8 cellular contexts compared by ENCODE assay signal in genomic region chr15:89898628-89899302, GRCh38. TPM values are rescaled to one million over a fixed set of nuclear protein-coding genes. Genes with fewer than 3 reads are reported as not detected.
DNase-seq lines count a peak whose midpoint lies in the region; ATAC-seq, FAIRE-seq and TF ChIP-seq lines count a peak whose summit lies in the region.

No MANE protein-coding gene starts in this region.

- peak; percentile 50 to 52 for ATAC-seq in CD4-positive, CD25-positive, alpha-beta regulatory T cell (ENCODE audit: low read depth in 2 of 2)
- ATAC-seq in GM18505 (IDR thresholded peaks at IDR 0.05; ENCODE audit: unreplicated experiment) (peak; percentile 44), HG03521 (IDR thresholded peaks at IDR 0.05; ENCODE audit: unreplicated experiment) (peak; percentile 38), HepG2 (peak; percentile 92)

- no peak for TF ChIP-seq EP300 in HepG2 (IDR thresholded peaks at IDR 0.05; ENCODE audit: low read depth in 2 of 2, low read length in 2 of 2)
- TF ChIP-seq EP300 in HepG2 (CRISPR knock-in tag; IDR thresholded peaks at IDR 0.05; ENCODE audit: borderline replicate concordance), result no peak

- WGBS in HepG2 (ENCODE audit: low lambda C conversion rate), result 50% methylated on average over 7 of the region's 7 CpGs

- POLR2A ChIA-PET in HepG2 (lab: Yijun Ruan, JAX), result interaction anchor here (2.8 kb wide), 1 partner anchor 14 kb away, joined by 13 read pairs; the partner anchor contains the start of gene ARPIN

- peak; percentile 88 for TF ChIP-seq RAD21 in HepG2 (CRISPR knock-in tag; IDR thresholded peaks at IDR 0.05)

- H3K4me3 Mint-ChIP-seq in CD4-positive, CD25-positive, alpha-beta regulatory T cell, result peak overlapping the region in 1 of 4 donors; percentile 74

- H3K27me3 Mint-ChIP-seq in CD4-positive, CD25-positive, alpha-beta regulatory T cell, result peaks cover 21% of the 10 kb centered on the region

- no TSS peak for BruUV-seq in HepG2 (replicated peaks; lab: Mats Ljungman, UMichigan)

- DNase-seq in CD4-positive, CD25-positive, alpha-beta regulatory T cell, result peak; percentile 17 to 70 (median 48)
- DNase-seq in SK-MEL-5 (ENCODE audit: low read depth, low spot score) (peak; percentile 75), astrocyte of the hippocampus (ENCODE audit: low read depth, low spot score) (peak; percentile 58), HepG2 (ENCODE audit: low spot score) (peak; percentile 77), urothelium cell line (ENCODE audit: low spot score) (peak; percentile 68), coronary artery (ENCODE audit: low spot score) (no peak)

- H3K4me1 Mint-ChIP-seq in CD4-positive, CD25-positive, alpha-beta regulatory T cell, result peaks cover 2 to 18% (median 10%) of the 10 kb centered on the region in 4 donors

- H3K4me1 ChIP-seq in CD4-positive, CD25-positive, alpha-beta regulatory T cell (ENCODE audit: control insufficient read depth, insufficient read depth, low read length, poor library complexity, severe bottlenecking), result peaks cover 8% of the 10 kb centered on the region
- peaks cover 22% of the 10 kb centered on the region for H3K4me1 ChIP-seq in HepG2 (ENCODE audit: insufficient read depth, low read length)

- no peak overlapping the region for H3K9ac ChIP-seq in HepG2 (ENCODE audit: insufficient read depth, low read depth, low read length)

- intact Hi-C loops in HepG2 (cut with micrococcal nuclease; ENCODE audit: unreplicated experiment), result loop anchor here (1.0 kb wide), 3 partner anchors 73 to 189 kb away; no protein-coding TSS in a partner anchor

- no peak for TF ChIP-seq POLR2A in GM18505 (IDR thresholded peaks at IDR 0.05; ENCODE audit: borderline replicate concordance, extremely low read depth, insufficient read depth, insufficient read length)
- TF ChIP-seq POLR2A in HepG2 (IDR thresholded peaks at IDR 0.05; ENCODE audit: insufficient read depth in 1 of 2, low read depth in 2 of 2, low read length in 2 of 2), result no peak

- H3K9me3 Mint-ChIP-seq in CD4-positive, CD25-positive, alpha-beta regulatory T cell, result no peaks in the 10 kb centered on the region

- H3K27ac ChIP-seq in CD4-positive, CD25-positive, alpha-beta regulatory T cell (ENCODE audit: insufficient read depth, low read length, poor library complexity, severe bottlenecking), result no peak overlapping the region
- H3K27ac ChIP-seq in HepG2 (ENCODE audit: extremely low read length, insufficient read depth, low read length) (no peak overlapping the region), coronary artery (no peak overlapping the region)

- TF ChIP-seq CTCF in HepG2 (CRISPR knock-in tag; IDR thresholded peaks at IDR 0.05) (peak; percentile 74), coronary artery (IDR thresholded peaks at IDR 0.05) (no peak)

- H3K36me3 Mint-ChIP-seq in CD4-positive, CD25-positive, alpha-beta regulatory T cell, result no peaks in the 10 kb centered on the region

- no peaks in the 10 kb centered on the region for H3K9me3 ChIP-seq in CD4-positive, CD25-positive, alpha-beta regulatory T cell (ENCODE audit: control insufficient read depth in 2 of 2, low read length in 2 of 2)
- H3K9me3 ChIP-seq in HepG2 (ENCODE audit: low read length), result no peaks in the 10 kb centered on the region

- in situ Hi-C loops in SK-MEL-5 (cut with HindIII; ENCODE audit: low pct_unique_long_range_greater_than_20kb, low sequenced_read_pairs), result no loop called here
- in situ Hi-C loops in HepG2 (cut with HindIII; ENCODE audit: extremely low pct_ligation_motif_present, low pct_unique_long_range_greater_than_20kb), result loop anchor here (5.0 kb wide), 1 partner anchor 189 kb away; no protein-coding TSS in a partner anchor

- no peaks in the 10 kb centered on the region for H3K27me3 ChIP-seq in CD4-positive, CD25-positive, alpha-beta regulatory T cell (ENCODE audit: control insufficient read depth, insufficient read depth, low read length)
- H3K27me3 ChIP-seq in HepG2 (ENCODE audit: control insufficient read depth in 1 of 2, insufficient read depth in 2 of 2, low read length in 2 of 2), result no peaks in the 10 kb centered on the region; a peak in 1 of 5 replicates

- H2AFZ ChIP-seq in HepG2 (ENCODE audit: low read length), result no peak overlapping the region

- no peaks in the 10 kb centered on the region for H4K20me1 ChIP-seq in HepG2 (ENCODE audit: insufficient read depth, low read length)

- H3K4me3 ChIP-seq in CD4-positive, CD25-positive, alpha-beta regulatory T cell (ENCODE audit: low read depth, low read length), result no peak overlapping the region
- no peak overlapping the region for H3K4me3 ChIP-seq in HepG2 (replicated peaks in 1 of 3; ENCODE audit: insufficient read depth in 1 of 3, low read depth in 2 of 3, low read length in 3 of 3)
- H3K4me3 ChIP-seq in coronary artery, result no peak overlapping the region

- FAIRE-seq in HepG2 (lab: Jason Lieb, UNC) (peak; percentile 28), urothelium cell line (lab: Jason Lieb, UNC) (no peak)

- H3K27ac Mint-ChIP-seq in CD4-positive, CD25-positive, alpha-beta regulatory T cell, result no peak overlapping the region

- no peak overlapping the region for H3K4me2 ChIP-seq in HepG2 (ENCODE audit: low read depth, low read length)

- CTCF ChIA-PET in HepG2 (lab: Yijun Ruan, JAX; ENCODE audit: low intra/inter-chr PET ratio, low total read pairs), result interaction anchor here (1.8 to 2.2 kb wide), 3 partner anchors 73 to 188 kb away, joined by 9 to 32 read pairs (median 19); no protein-coding TSS in a partner anchor

- H3K36me3 ChIP-seq in CD4-positive, CD25-positive, alpha-beta regulatory T cell (ENCODE audit: control insufficient read depth, insufficient read depth, low read length), result no peaks in the 10 kb centered on the region
- H3K36me3 ChIP-seq in HepG2 (replicated peaks in 1 of 2; ENCODE audit: control insufficient read depth in 1 of 2, insufficient read depth in 2 of 2, low read length in 2 of 2), result no peaks in the 10 kb centered on the region

- no peaks in the 10 kb centered on the region for H3K79me2 ChIP-seq in HepG2 (ENCODE audit: insufficient read depth, low read length)

RNA-seq across cellular contexts. Expression of gene AP3S2, which starts 5.0 kb away (rescaled TPM):
- 27.9 TPM for total RNA-seq in CD4-positive, CD25-positive, alpha-beta regulatory T cell
- polyA plus RNA-seq in CD4-positive, CD25-positive, alpha-beta regulatory T cell, result 10 to 100 TPM; 25.4 to 48.5 (median 34.4) TPM
- 32.3 and 35.1 TPM in 2 replicates for total RNA-seq in SK-MEL-5 (2014; rRNA removed; shearing (Covaris generic))
- polyA plus RNA-seq in SK-MEL-5 (2015; cell fraction: cytosol; rRNA removed), result 17.6 and 29.0 TPM in 2 replicates
- polyA plus RNA-seq in SK-MEL-5 (2015; cell fraction: nucleus; rRNA removed), result 24.1 and 29.3 TPM in 2 replicates
- 44.4 and 69.5 TPM in 2 replicates for total RNA-seq in HepG2 (2016; rRNA removed; fragmentation: Illumina TruSeq; extraction: Trizol)
- total RNA-seq in HepG2 (2016; cell fraction: cytosol; rRNA removed; fragmentation: Illumina TruSeq; extraction: Trizol; ENCODE audit: low read depth), result 14.8 and 16.1 TPM in 2 replicates
- 44.6 and 83.7 TPM in 2 replicates for total RNA-seq in HepG2 (2016; cell fraction: insoluble cytoplasmic fraction; rRNA removed; fragmentation: Illumina TruSeq; extraction: Trizol)
- total RNA-seq in HepG2 (2016; cell fraction: membrane; rRNA removed; fragmentation: Illumina TruSeq; extraction: Trizol), result 19.4 and 21.8 TPM in 2 replicates
- 26.9 and 31.9 TPM in 2 replicates for total RNA-seq in HepG2 (2016; cell fraction: nucleus; rRNA removed; fragmentation: Illumina TruSeq; extraction: Trizol)
- polyA plus RNA-seq in HepG2 (2011; rRNA removed), result 16.5 and 17.6 TPM in 2 replicates
- polyA plus RNA-seq in HepG2 (2011; cell fraction: cytosol; rRNA removed), result 13.1 and 25.8 TPM in 2 replicates
- polyA plus RNA-seq in HepG2 (2011; cell fraction: nucleus; rRNA removed), result 10.5 and 11.5 TPM in 2 replicates
- 22.0 and 35.9 TPM in 2 replicates for polyA plus RNA-seq in HepG2 (2012)
- polyA plus RNA-seq in HepG2 (2016; cell fraction: cytosol; fragmentation: Illumina TruSeq; extraction: Trizol; ENCODE audit: low read depth), result 4.3 and 5.8 TPM in 2 replicates
- 44.5 and 54.7 TPM in 2 replicates for polyA plus RNA-seq in HepG2 (2016; cell fraction: insoluble cytoplasmic fraction; fragmentation: Illumina TruSeq; extraction: Trizol; ENCODE audit: low read depth)
- 8.7 and 9.0 TPM in 2 replicates for polyA plus RNA-seq in HepG2 (2016; cell fraction: membrane; fragmentation: Illumina TruSeq; extraction: Trizol; ENCODE audit: low read depth)
- 14.9 and 16.6 TPM in 2 replicates for polyA plus RNA-seq in HepG2 (2016; cell fraction: nucleus; fragmentation: Illumina TruSeq; extraction: Trizol; ENCODE audit: insufficient read depth, low read depth)
- 52.1 and 55.9 TPM in 2 replicates for polyA minus RNA-seq in HepG2 (2011; rRNA and poly(A)+ RNA removed; ENCODE audit: low replicate concordance)
- polyA minus RNA-seq in HepG2 (2011; cell fraction: cytosol; rRNA and poly(A)+ RNA removed), result 20.8 and 31.4 TPM in 2 replicates
- 37.1 and 44.4 TPM in 2 replicates for polyA minus RNA-seq in HepG2 (2011; cell fraction: nucleus; rRNA and poly(A)+ RNA removed)

RNA-seq across cellular contexts. Expression of gene ARPIN, which starts 14.0 kb away (rescaled TPM):
- not detected for total RNA-seq in CD4-positive, CD25-positive, alpha-beta regulatory T cell
- polyA plus RNA-seq in CD4-positive, CD25-positive, alpha-beta regulatory T cell, result not detected
- 3.9 and 4.4 TPM in 2 replicates for total RNA-seq in SK-MEL-5 (2014; rRNA removed; shearing (Covaris generic))
- polyA plus RNA-seq in SK-MEL-5 (2015; cell fraction: cytosol; rRNA removed), result 9.7 and 10.2 TPM in 2 replicates
- 4.5 and 6.3 TPM in 2 replicates for polyA plus RNA-seq in SK-MEL-5 (2015; cell fraction: nucleus; rRNA removed)
- 5.0 and 5.3 TPM in 2 replicates for total RNA-seq in HepG2 (2016; rRNA removed; fragmentation: Illumina TruSeq; extraction: Trizol)
- 1.2 and 1.7 TPM in 2 replicates for total RNA-seq in HepG2 (2016; cell fraction: cytosol; rRNA removed; fragmentation: Illumina TruSeq; extraction: Trizol; ENCODE audit: low read depth)
- total RNA-seq in HepG2 (2016; cell fraction: insoluble cytoplasmic fraction; rRNA removed; fragmentation: Illumina TruSeq; extraction: Trizol), result 4.1 and 5.0 TPM in 2 replicates
- 2.6 and 2.8 TPM in 2 replicates for total RNA-seq in HepG2 (2016; cell fraction: membrane; rRNA removed; fragmentation: Illumina TruSeq; extraction: Trizol)
- 4.1 and 5.5 TPM in 2 replicates for total RNA-seq in HepG2 (2016; cell fraction: nucleus; rRNA removed; fragmentation: Illumina TruSeq; extraction: Trizol)
- 2.8 and 2.9 TPM in 2 replicates for polyA plus RNA-seq in HepG2 (2011; rRNA removed)
- 1.7 and 2.2 TPM in 2 replicates for polyA plus RNA-seq in HepG2 (2011; cell fraction: cytosol; rRNA removed)
- polyA plus RNA-seq in HepG2 (2011; cell fraction: nucleus; rRNA removed), result 3.2 and 3.8 TPM in 2 replicates
- polyA plus RNA-seq in HepG2 (2012), result 1.8 and 3.2 TPM in 2 replicates
- polyA plus RNA-seq in HepG2 (2016; cell fraction: cytosol; fragmentation: Illumina TruSeq; extraction: Trizol; ENCODE audit: low read depth), result 0.83 and 1.00 TPM in 2 replicates
- 4.0 and 4.8 TPM in 2 replicates for polyA plus RNA-seq in HepG2 (2016; cell fraction: insoluble cytoplasmic fraction; fragmentation: Illumina TruSeq; extraction: Trizol; ENCODE audit: low read depth)
- 1.8 TPM in 2 replicates for polyA plus RNA-seq in HepG2 (2016; cell fraction: membrane; fragmentation: Illumina TruSeq; extraction: Trizol; ENCODE audit: low read depth)
- polyA plus RNA-seq in HepG2 (2016; cell fraction: nucleus; fragmentation: Illumina TruSeq; extraction: Trizol; ENCODE audit: insufficient read depth, low read depth), result 4.8 and 6.0 TPM in 2 replicates
- 4.6 and 18.8 TPM in 2 replicates for polyA minus RNA-seq in HepG2 (2011; rRNA and poly(A)+ RNA removed; ENCODE audit: low replicate concordance)
- 1.5 and 1.8 TPM in 2 replicates for polyA minus RNA-seq in HepG2 (2011; cell fraction: cytosol; rRNA and poly(A)+ RNA removed)
- 4.5 and 6.6 TPM in 2 replicates for polyA minus RNA-seq in HepG2 (2011; cell fraction: nucleus; rRNA and poly(A)+ RNA removed)

Comparison
In these comparisons a context has a peak if more than half of its experiments do, and no peak if none do; other contexts are left out.
1. ATAC-seq: peak in every context shown above with its lines; median percentile 92 in HepG2; 51 in CD4-positive, CD25-positive, alpha-beta regulatory T cell; 44 in GM18505; 38 in HG03521.